In the genomic region with DNA sequence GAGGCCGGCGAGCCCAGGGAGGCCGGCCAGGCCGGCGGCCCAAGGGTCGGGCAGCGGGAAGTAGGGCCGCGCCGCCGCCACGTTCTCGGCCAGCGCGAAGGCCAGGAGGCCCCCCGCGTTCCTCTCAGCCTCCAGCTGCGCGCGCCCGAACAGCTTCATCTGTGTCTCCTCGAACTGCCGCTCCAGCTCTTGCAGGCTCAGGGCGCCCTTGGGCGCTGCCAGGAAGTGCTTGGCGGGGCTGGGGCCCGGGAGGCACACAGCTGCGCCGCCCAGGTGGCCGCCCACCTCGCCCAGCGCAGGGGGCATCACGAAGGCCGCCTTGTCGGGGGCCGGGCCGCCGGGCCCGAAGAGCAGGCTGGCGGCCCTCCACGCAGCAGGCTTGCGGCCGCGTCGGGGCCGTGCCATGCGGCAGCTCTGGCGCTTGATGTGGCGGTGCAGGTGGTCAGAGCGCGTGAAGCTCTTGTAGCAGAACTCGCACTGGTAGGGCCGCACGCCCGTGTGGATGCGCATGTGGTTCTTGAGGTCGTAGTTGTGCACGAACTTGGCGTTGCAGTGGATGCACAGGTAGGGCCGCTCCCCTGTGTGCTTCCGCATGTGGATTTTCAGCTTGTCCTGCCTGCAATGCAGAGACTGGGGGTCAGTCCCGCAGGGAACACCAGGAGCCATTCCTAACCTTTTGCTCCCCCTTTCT, we compare ENCODE assay signal across 23 cellular contexts.
DNase-seq lines count a peak whose midpoint lies in the region; ATAC-seq and TF ChIP-seq lines count a peak whose summit lies in the region.
"Had no signal": no experiment of that assay in that cellular context is flagged by ENCODE, and none has a peak within 500 bp of the region (broad histone marks: within the 10 kb centered on the region; RNA-seq: fewer than 3 reads in every experiment).

No MANE protein-coding gene starts in this region.

- CTCF ChIA-PET in WTC11 (lab: Charles Lee): interaction anchor here (0.8 to 4.3 kb wide), 9 partner anchors 7 to 416 kb away, joined by 3 to 15 read pairs (median 6); no protein-coding TSS in a partner anchor

- H3K4me3 Mint-ChIP-seq in CD14-positive monocyte: no peak overlapping the region
- no peak overlapping the region for H3K4me3 Mint-ChIP-seq in GM23338
- H3K4me3 Mint-ChIP-seq in WTC11: no peak overlapping the region
- H3K4me3 Mint-ChIP-seq: CD8-positive, alpha-beta T cell had no signal

- no peaks in the 10 kb centered on the region for H3K79me2 ChIP-seq in GM23338 (replicated peaks; ENCODE audit: insufficient read depth)

- no peaks in the 10 kb centered on the region for H3K36me3 Mint-ChIP-seq in CD14-positive monocyte
- H3K36me3 Mint-ChIP-seq in GM23338 (ENCODE audit: low read depth): no peaks in the 10 kb centered on the region
- H3K36me3 Mint-ChIP-seq in WTC11: no peaks in the 10 kb centered on the region
- H3K36me3 Mint-ChIP-seq: CD8-positive, alpha-beta T cell had no signal

- no peak overlapping the region for H3K4me2 ChIP-seq in GM23338

- 0 out of 2 replicates have a peak overlapping the region, but pooled peaks have one; percentile 10 for H2AFZ ChIP-seq in GM23338

- no peaks in the 10 kb centered on the region for H3F3A ChIP-seq in GM23338 (replicated peaks; ENCODE audit: low read depth)

- H3K9me2 ChIP-seq in GM23338 (ENCODE audit: insufficient read depth): no peaks in the 10 kb centered on the region

- H3K36me3 ChIP-seq in GM23338 (ENCODE audit: insufficient read depth): no peaks in the 10 kb centered on the region

- H3K4me1 Mint-ChIP-seq in CD14-positive monocyte (no peaks in the 10 kb centered on the region), GM23338 (peaks cover 20% of the 10 kb centered on the region), WTC11 (peaks cover 19% of the 10 kb centered on the region)

- POLR2A ChIA-PET in WTC11 (lab: Charles Lee): no interaction called here

- H3K27me3 Mint-ChIP-seq in CD14-positive monocyte (ENCODE audit: low read depth in 3 of 3) (peaks cover 1 to 7% (median 6%) of the 10 kb centered on the region in 3 donors), GM23338 (ENCODE audit: insufficient read depth, low read depth, poor library complexity) (peaks cover 9% of the 10 kb centered on the region), WTC11 (ENCODE audit: low read depth) (no peaks in the 10 kb centered on the region)

- H4K20me1 ChIP-seq in GM23338 (replicated peaks; ENCODE audit: insufficient read depth): no peaks in the 10 kb centered on the region

- no peak overlapping the region for H3K27ac ChIP-seq in GM23338 (ENCODE audit: low read depth)

- no peak overlapping the region for H3K4me3 ChIP-seq in GM23338
- H3K4me3 ChIP-seq: K562 had no signal

- no peak for TF ChIP-seq CTCF in CD14-positive monocyte (IDR thresholded peaks at IDR 0.05)
- no peak for TF ChIP-seq CTCF in GM23338 (conservative IDR thresholded peaks at IDR 0.05; ENCODE audit: low read depth in 2 of 2)
- TF ChIP-seq CTCF in WTC11 (IDR thresholded peaks at IDR 0.05): no peak

- H3K27me3 ChIP-seq in GM23338 (ENCODE audit: insufficient read depth): no peaks in the 10 kb centered on the region

- intact Hi-C loops in CD14-positive monocyte (cut with micrococcal nuclease) (loop anchor here in 1 of 2 donors (10.0 kb wide), 1 partner anchor 415 kb away; no protein-coding TSS in a partner anchor), left colon (cut with DNase I, micrococcal nuclease) (no loop called here), sciatic nerve (cut with DNase I) (loop anchor here (10.0 kb wide), 1 partner anchor 415 kb away; no protein-coding TSS in a partner anchor)

- H3K27ac Mint-ChIP-seq in CD14-positive monocyte: no peak overlapping the region
- no peak overlapping the region for H3K27ac Mint-ChIP-seq in GM23338
- H3K27ac Mint-ChIP-seq in WTC11: no peak overlapping the region
- H3K27ac Mint-ChIP-seq: CD8-positive, alpha-beta T cell had no signal

- no peak for ATAC-seq in GM23338
- no peak for ATAC-seq in left colon
- ATAC-seq in sciatic nerve: no peak
- no peak for ATAC-seq in HG03175 (IDR thresholded peaks at IDR 0.05; ENCODE audit: unreplicated experiment)
- ATAC-seq in WTC11: no peak
- ATAC-seq: CD8-positive, alpha-beta T cell; K562; PC-3 had no signal

- H3K4me1 ChIP-seq in GM23338 (ENCODE audit: insufficient read depth): peaks cover 13% of the 10 kb centered on the region
- H3K4me1 ChIP-seq: Caco-2 had no signal

- H3K9me3 Mint-ChIP-seq in CD14-positive monocyte (no peaks in the 10 kb centered on the region), GM23338 (no peaks in the 10 kb centered on the region), WTC11 (no peaks in the 10 kb centered on the region)
- H3K9me3 Mint-ChIP-seq: CD8-positive, alpha-beta T cell had no signal

- DNase-seq in CD14-positive monocyte (ENCODE audit: low spot score) (peak; percentile 13), GM23338 (ENCODE audit: low spot score) (no peak), left colon (peak; percentile 3 to 13), sciatic nerve (ENCODE audit: low spot score) (peak; percentile 55), NCI-H2171 (lab: John Stamatoyannopoulos, UW) (no peak), WTC11 (ENCODE audit: low spot score) (no peak)
- no peak for DNase-seq in activated naive CD4-positive, alpha-beta T cell treated with anti-CD3 and anti-CD28 coated beads, Interleukin-2, amount 50 U/mL, for 16 hours
- DNase-seq: C1 segment of cervical spinal cord; Caco-2; CD8-positive, alpha-beta T cell; H7; Kasumi-1; NCI-H1105 treated with DMSO at 0.1 percent for 48 hours; NCI-H1930; NCI-H2107; NCI-H446 treated with DMSO at 0.1 percent for 48 hours; NCI-H526; NCI-H82; NK-92 treated with Interleukin-12 subunit alpha and Interleukin-12 subunit beta, amount 100 ng/mL, for 24 hours; SHP77 treated with DMSO at 0.1 percent for 48 hours had no signal

TF ChIP-seq in GM23338, 12 proteins besides CTCF, POLR2A, EP300 and RAD21:
- TF ChIP-seq EZH2 (IDR thresholded peaks at IDR 0.05; ENCODE audit: low read depth, unreplicated experiment): no peak
- TF ChIP-seq, protein P1, sequence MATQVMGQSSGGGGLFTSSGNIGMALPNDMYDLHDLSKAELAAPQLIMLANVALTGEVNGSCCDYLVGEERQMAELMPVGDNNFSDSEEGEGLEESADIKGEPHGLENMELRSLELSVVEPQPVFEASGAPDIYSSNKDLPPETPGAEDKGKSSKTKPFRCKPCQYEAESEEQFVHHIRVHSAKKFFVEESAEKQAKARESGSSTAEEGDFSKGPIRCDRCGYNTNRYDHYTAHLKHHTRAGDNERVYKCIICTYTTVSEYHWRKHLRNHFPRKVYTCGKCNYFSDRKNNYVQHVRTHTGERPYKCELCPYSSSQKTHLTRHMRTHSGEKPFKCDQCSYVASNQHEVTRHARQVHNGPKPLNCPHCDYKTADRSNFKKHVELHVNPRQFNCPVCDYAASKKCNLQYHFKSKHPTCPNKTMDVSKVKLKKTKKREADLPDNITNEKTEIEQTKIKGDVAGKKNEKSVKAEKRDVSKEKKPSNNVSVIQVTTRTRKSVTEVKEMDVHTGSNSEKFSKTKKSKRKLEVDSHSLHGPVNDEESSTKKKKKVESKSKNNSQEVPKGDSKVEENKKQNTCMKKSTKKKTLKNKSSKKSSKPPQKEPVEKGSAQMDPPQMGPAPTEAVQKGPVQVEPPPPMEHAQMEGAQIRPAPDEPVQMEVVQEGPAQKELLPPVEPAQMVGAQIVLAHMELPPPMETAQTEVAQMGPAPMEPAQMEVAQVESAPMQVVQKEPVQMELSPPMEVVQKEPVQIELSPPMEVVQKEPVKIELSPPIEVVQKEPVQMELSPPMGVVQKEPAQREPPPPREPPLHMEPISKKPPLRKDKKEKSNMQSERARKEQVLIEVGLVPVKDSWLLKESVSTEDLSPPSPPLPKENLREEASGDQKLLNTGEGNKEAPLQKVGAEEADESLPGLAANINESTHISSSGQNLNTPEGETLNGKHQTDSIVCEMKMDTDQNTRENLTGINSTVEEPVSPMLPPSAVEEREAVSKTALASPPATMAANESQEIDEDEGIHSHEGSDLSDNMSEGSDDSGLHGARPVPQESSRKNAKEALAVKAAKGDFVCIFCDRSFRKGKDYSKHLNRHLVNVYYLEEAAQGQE (IDR thresholded peaks at IDR 0.05; ENCODE audit: unreplicated experiment): no peak
- no peak for TF ChIP-seq EZH2phosphoT487 (IDR thresholded peaks at IDR 0.05; ENCODE audit: unreplicated experiment)
- no peak for TF ChIP-seq STAT1 (IDR thresholded peaks at IDR 0.05; ENCODE audit: unreplicated experiment)

TF ChIP-seq in WTC11, 78 proteins besides CTCF, POLR2A, EP300 and RAD21 (continues in another document):
- TF ChIP-seq ATF1 (CRISPR knock-in tag; IDR thresholded peaks at IDR 0.05): no peak
- TF ChIP-seq, protein P2, sequence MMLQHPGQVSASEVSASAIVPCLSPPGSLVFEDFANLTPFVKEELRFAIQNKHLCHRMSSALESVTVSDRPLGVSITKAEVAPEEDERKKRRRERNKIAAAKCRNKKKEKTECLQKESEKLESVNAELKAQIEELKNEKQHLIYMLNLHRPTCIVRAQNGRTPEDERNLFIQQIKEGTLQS (CRISPR knock-in tag; conservative IDR thresholded peaks at IDR 0.05): no peak
- no peak for TF ChIP-seq JUN (CRISPR knock-in tag; IDR thresholded peaks at IDR 0.05)
- no peak for TF ChIP-seq TCF7 (CRISPR knock-in tag; IDR thresholded peaks at IDR 0.05; ENCODE audit: low read depth)
- TF ChIP-seq, protein P3, sequence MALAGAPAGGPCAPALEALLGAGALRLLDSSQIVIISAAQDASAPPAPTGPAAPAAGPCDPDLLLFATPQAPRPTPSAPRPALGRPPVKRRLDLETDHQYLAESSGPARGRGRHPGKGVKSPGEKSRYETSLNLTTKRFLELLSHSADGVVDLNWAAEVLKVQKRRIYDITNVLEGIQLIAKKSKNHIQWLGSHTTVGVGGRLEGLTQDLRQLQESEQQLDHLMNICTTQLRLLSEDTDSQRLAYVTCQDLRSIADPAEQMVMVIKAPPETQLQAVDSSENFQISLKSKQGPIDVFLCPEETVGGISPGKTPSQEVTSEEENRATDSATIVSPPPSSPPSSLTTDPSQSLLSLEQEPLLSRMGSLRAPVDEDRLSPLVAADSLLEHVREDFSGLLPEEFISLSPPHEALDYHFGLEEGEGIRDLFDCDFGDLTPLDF (CRISPR knock-in tag; IDR thresholded peaks at IDR 0.05): no peak
- no peak for TF ChIP-seq NFE2L1 (CRISPR knock-in tag; IDR thresholded peaks at IDR 0.05)
- no peak for TF ChIP-seq SMAD4 (CRISPR knock-in tag; IDR thresholded peaks at IDR 0.05)
- TF ChIP-seq, protein P4, sequence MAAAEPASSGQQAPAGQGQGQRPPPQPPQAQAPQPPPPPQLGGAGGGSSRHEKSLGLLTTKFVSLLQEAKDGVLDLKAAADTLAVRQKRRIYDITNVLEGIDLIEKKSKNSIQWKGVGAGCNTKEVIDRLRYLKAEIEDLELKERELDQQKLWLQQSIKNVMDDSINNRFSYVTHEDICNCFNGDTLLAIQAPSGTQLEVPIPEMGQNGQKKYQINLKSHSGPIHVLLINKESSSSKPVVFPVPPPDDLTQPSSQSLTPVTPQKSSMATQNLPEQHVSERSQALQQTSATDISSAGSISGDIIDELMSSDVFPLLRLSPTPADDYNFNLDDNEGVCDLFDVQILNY (CRISPR knock-in tag; IDR thresholded peaks at IDR 0.05): no peak
- no peak for TF ChIP-seq ZNF423 (CRISPR knock-in tag; IDR thresholded peaks at IDR 0.05)
- no peak for TF ChIP-seq ZNF263 (CRISPR knock-in tag; IDR thresholded peaks at IDR 0.05; ENCODE audit: low read depth)

Comparison
In these comparisons a context has a peak if more than half of its experiments do, and no peak if none do; other contexts are left out.
1. DNase-seq: peak in CD14-positive monocyte (single experiment), left colon (2 of 2) and sciatic nerve (single experiment); none in GM23338 (single experiment), NCI-H2171 (single experiment), activated naive CD4-positive, alpha-beta T cell treated with anti-CD3 and anti-CD28 coated beads, Interleukin-2, amount 50 U/mL, for 16 hours (single experiment) and WTC11 (single experiment).